12 cellular contexts compared by ENCODE assay signal in genomic region chr12:133203344-133204263, GRCh38. TPM values are rescaled to one million over a fixed set of nuclear protein-coding genes. Genes with fewer than 3 reads are reported as not detected.
A peak's percentile ranks its signal among the peaks of the same experiment; 100 is the strongest.
DNase-seq lines count a peak whose midpoint lies in the region; ATAC-seq and TF ChIP-seq lines count a peak whose summit lies in the region.
"Had no signal": no experiment of that assay in that cellular context is flagged by ENCODE, and none has a peak within 500 bp of the region (broad histone marks: within the 10 kb centered on the region; RNA-seq: fewer than 3 reads in every experiment).

No MANE protein-coding gene starts in this region.

- CTCF ChIA-PET in CD8-positive, alpha-beta memory T cell (lab: Charles Lee) = interaction anchor here (0.9 kb wide), 1 partner anchor 47 kb away, joined by 3 read pairs; no protein-coding TSS in a partner anchor
- CTCF ChIA-PET in PC-3 (lab: Charles Lee) = no interaction called here

- peak in 1 of 5 donors; percentile 7 for DNase-seq in CD8-positive, alpha-beta memory T cell
- no peak for DNase-seq in HFFc6
- peak; percentile 11 to 14 for DNase-seq in cardiac fibroblast (ENCODE audit: low read depth in 2 of 2)
- DNase-seq in nucleus accumbens (lab: John Stamatoyannopoulos, UW) = no peak
- DNase-seq in PC-3 = no peak
- no peak for DNase-seq in activated effector memory CD4-positive, alpha-beta T cell treated with Interleukin-2 at 50 U/mL for 16 hours
- DNase-seq: activated CD4-positive, alpha-beta T cell treated with anti-CD3 and anti-CD28 coated beads, Interleukin-2, amount 50 U/mL, for 4 hours; spleen had no signal

- H3K4me3 Mint-ChIP-seq in CD8-positive, alpha-beta memory T cell = peak overlapping the region in 1 of 7 donors; percentile 39
- peak overlapping the region; percentile 46; the same call in 1 of the 2 replicates for H3K4me3 Mint-ChIP-seq in HFFc6

- no peaks in the 10 kb centered on the region for H3K9me2 ChIP-seq in PC-3 (replicated peaks; ENCODE audit: low read length)

- peak overlapping the region; percentile 28 for H3K4me3 ChIP-seq in CD8-positive, alpha-beta memory T cell (ENCODE audit: low read length)
- H3K4me3 ChIP-seq in cardiac fibroblast (replicated peaks in 1 of 2; ENCODE audit: low read depth in 2 of 2, low read length in 2 of 2) (no peak overlapping the region), muscle layer of duodenum (ENCODE audit: low read depth in 1 of 2, low read length in 2 of 2) (peak overlapping the region; percentile 50 to 66), PC-3 (ENCODE audit: low read length) (no peak overlapping the region)
- H3K4me3 ChIP-seq: lung had no signal

- no peak overlapping the region for H3K9ac ChIP-seq in PC-3 (ENCODE audit: low read length)

- H3K27ac Mint-ChIP-seq in CD8-positive, alpha-beta memory T cell = peak overlapping the region in 1 of 8 donors; percentile 36
- peak overlapping the region; percentile 16; the same call in 1 of the 2 replicates for H3K27ac Mint-ChIP-seq in HFFc6

- H4K20me1 ChIP-seq in PC-3 (ENCODE audit: low read length) = no peaks in the 10 kb centered on the region

- H3K9me3 ChIP-seq in CD8-positive, alpha-beta memory T cell (ENCODE audit: low read length) = peaks cover 77% of the 10 kb centered on the region
- peaks cover 73 to 78% of the 10 kb centered on the region in 2 donors for H3K9me3 ChIP-seq in muscle layer of duodenum (ENCODE audit: control insufficient read depth in 1 of 2, low read length in 2 of 2)
- H3K9me3 ChIP-seq in PC-3 (ENCODE audit: low read length) = no peaks in the 10 kb centered on the region

- H3F3A ChIP-seq in PC-3 (ENCODE audit: low read length, unreplicated experiment) = no peaks in the 10 kb centered on the region

- no peak for TF ChIP-seq CTCF in HFFc6 (IDR thresholded peaks at IDR 0.05)
- no peak for TF ChIP-seq CTCF in cardiac fibroblast (IDR thresholded peaks at IDR 0.05; ENCODE audit: low read depth, low read length)
- TF ChIP-seq CTCF in PC-3 (conservative IDR thresholded peaks at IDR 0.05; ENCODE audit: low read depth, low read length) = no peak

- ATAC-seq in HG02642 (IDR thresholded peaks at IDR 0.05; ENCODE audit: poor library complexity, unreplicated experiment) (no peak), PC-3 (no peak)
- ATAC-seq: SK-N-SH treated with all-trans-retinoic acid at 6 μM for 48 hours had no signal

- H3K4me2 ChIP-seq in PC-3 (ENCODE audit: low read length) = no peak overlapping the region

- H2AFZ ChIP-seq in PC-3 (ENCODE audit: low read length) = no peak overlapping the region

- H3K27me3 Mint-ChIP-seq in CD8-positive, alpha-beta memory T cell = no peaks in the 10 kb centered on the region
- H3K27me3 Mint-ChIP-seq in HFFc6 (ENCODE audit: insufficient read depth) = peaks cover 8% of the 10 kb centered on the region

- H3K36me3 Mint-ChIP-seq in CD8-positive, alpha-beta memory T cell = peaks cover 32 to 65% (median 59%) of the 10 kb centered on the region in 3 donors
- H3K36me3 Mint-ChIP-seq in HFFc6 (ENCODE audit: low read depth) = peaks cover 70% of the 10 kb centered on the region

- no peak overlapping the region for H3K27ac ChIP-seq in CD8-positive, alpha-beta memory T cell (ENCODE audit: low read depth, low read length)
- H3K27ac ChIP-seq in muscle layer of duodenum (ENCODE audit: low read length) (no peak overlapping the region), PC-3 (ENCODE audit: low read length) (no peak overlapping the region)
- H3K27ac ChIP-seq: spleen had no signal

- intact Hi-C loops in PC-3 (cut with micrococcal nuclease) = no loop called here

- H3K4me1 ChIP-seq in CD8-positive, alpha-beta memory T cell (ENCODE audit: insufficient read depth, low read length) = no peaks in the 10 kb centered on the region
- H3K4me1 ChIP-seq in muscle layer of duodenum (ENCODE audit: control insufficient read depth in 1 of 2, insufficient read depth in 2 of 2, low read length in 2 of 2) (no peaks in the 10 kb centered on the region), PC-3 (ENCODE audit: insufficient read depth, low read length) (no peaks in the 10 kb centered on the region)
- H3K4me1 ChIP-seq: spleen had no signal

- no peaks in the 10 kb centered on the region for H3K79me2 ChIP-seq in PC-3 (ENCODE audit: low read length)

- no peaks in the 10 kb centered on the region for H3K27me3 ChIP-seq in CD8-positive, alpha-beta memory T cell (ENCODE audit: insufficient read depth, low read length, poor library complexity, severe bottlenecking)
- H3K27me3 ChIP-seq in muscle layer of duodenum (ENCODE audit: low read depth, low read length) (no peaks in the 10 kb centered on the region), PC-3 (ENCODE audit: low read length) (no peaks in the 10 kb centered on the region)
- H3K27me3 ChIP-seq: spleen had no signal

- peaks cover 35% of the 10 kb centered on the region for H3K36me3 ChIP-seq in CD8-positive, alpha-beta memory T cell (ENCODE audit: insufficient read depth, low read length)
- H3K36me3 ChIP-seq in muscle layer of duodenum (ENCODE audit: control insufficient read depth in 1 of 2, insufficient read depth in 2 of 2, low read length in 2 of 2) (peaks cover 31 to 52% of the 10 kb centered on the region in 2 donors), PC-3 (ENCODE audit: low read depth, low read length) (no peaks in the 10 kb centered on the region)

- H3K4me1 Mint-ChIP-seq in CD8-positive, alpha-beta memory T cell = peaks cover 0 to 4% (median 0%) of the 10 kb centered on the region in 3 donors
- no peaks in the 10 kb centered on the region for H3K4me1 Mint-ChIP-seq in HFFc6 (ENCODE audit: low read depth)

- no TSS peak for BruUV-seq in PC-3 (replicated peaks; lab: Mats Ljungman, UMichigan)

- POLR2A ChIA-PET in CD8-positive, alpha-beta memory T cell (lab: Charles Lee) = interaction anchor here (0.6 to 1.3 kb wide), 2 partner anchors 10 to 217 kb away, joined by 3 read pairs; partner anchors contain the start of gene ZNF26
- POLR2A ChIA-PET in PC-3 (lab: Charles Lee; ENCODE audit: unreplicated experiment) = no interaction called here

- H3K9me3 Mint-ChIP-seq in CD8-positive, alpha-beta memory T cell = peaks cover 44 to 93% (median 88%) of the 10 kb centered on the region in 5 donors
- peaks cover 91% of the 10 kb centered on the region for H3K9me3 Mint-ChIP-seq in HFFc6

RNA-seq across cellular contexts. Expression of gene ZNF268, which starts 22.3 kb away (rescaled TPM):
- 10 to 100 TPM; 22.6 TPM for total RNA-seq in CD8-positive, alpha-beta memory T cell
- polyA plus RNA-seq in CD8-positive, alpha-beta memory T cell = 19.8 TPM
- 10 to 100 TPM; 13.5 to 15.7 (median 14.0) TPM for total RNA-seq in HFFc6 (2021; fragmentation: NEBNext Ultra II Directional; extraction: Animal tissue kit (Norgen Biotek cat#: 25700))
- total RNA-seq in PC-3 (2014; rRNA removed) = 0.40 and 1.1 TPM in 2 replicates

RNA-seq across cellular contexts. Expression of gene ANHX, which starts 32.1 kb away (rescaled TPM):
- total RNA-seq in CD8-positive, alpha-beta memory T cell = not detected
- not detected for polyA plus RNA-seq in CD8-positive, alpha-beta memory T cell
- not detected for total RNA-seq in HFFc6 (2021; fragmentation: NEBNext Ultra II Directional; extraction: Animal tissue kit (Norgen Biotek cat#: 25700))
- not detected in 2 replicates for total RNA-seq in PC-3 (2014; rRNA removed)
- total RNA-seq: lung, spleen had no signal
- polyA plus RNA-seq: lung, spleen had no signal

Comparison
In these comparisons a context has a peak if more than half of its experiments do, and no peak if none do; other contexts are left out.
1. DNase-seq: peak in cardiac fibroblast (2 of 2); none in HFFc6 (single experiment), nucleus accumbens (0 of 56), PC-3 (single experiment) and activated effector memory CD4-positive, alpha-beta T cell treated with Interleukin-2 at 50 U/mL for 16 hours (single experiment).
2. H3K4me3 ChIP-seq: peak in CD8-positive, alpha-beta memory T cell (single experiment) and muscle layer of duodenum (2 of 2); none in cardiac fibroblast (0 of 2) and PC-3 (single experiment).